Comparison of ENCODE assay signal across 15 cellular contexts in the genomic region with DNA sequence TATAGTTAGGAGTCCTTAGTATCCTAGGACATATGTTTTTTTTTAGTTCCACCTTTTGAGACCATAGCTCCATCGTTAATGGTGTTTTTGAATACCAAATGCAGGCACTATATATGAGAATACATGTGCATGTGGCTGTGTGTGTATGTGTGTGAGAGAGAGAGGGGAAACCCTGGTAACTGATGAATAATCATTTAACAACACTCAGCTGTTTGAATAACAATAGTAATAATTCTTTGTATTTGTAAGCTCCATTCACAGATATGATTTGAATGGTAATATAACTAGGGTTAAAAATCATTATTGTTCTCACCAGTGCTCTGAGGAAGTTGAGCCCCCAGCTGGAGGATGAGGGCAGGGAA.
"Had no signal": no experiment of that assay in that cellular context is flagged by ENCODE, and none has a peak within 500 bp of the region (broad histone marks: within the 10 kb centered on the region; RNA-seq: fewer than 3 reads in every experiment).

No MANE protein-coding gene starts in this region.

- H3K27ac ChIP-seq: brain microvascular endothelial cell, esophagus muscularis mucosa, gastrocnemius medialis, psoas muscle, spleen, upper lobe of left lung had no signal

- DNase-seq: activated CD4-positive, alpha-beta T cell treated with anti-CD3 and anti-CD28 coated beads for 1 hour; activated effector memory CD4-positive, alpha-beta T cell treated with Interleukin-2 at 50 U/mL for 16 hours; gastrocnemius medialis; kidney; psoas muscle; spleen; stimulated activated CD4-positive, alpha-beta T cell treated with anti-CD3 and anti-CD28 coated beads, Interleukin-1b, Interleukin-23, amount 100 ng/mL, for 48 hours; stimulated activated naive B cell treated with anti-CD40 and anti-IgM and Interleukin-4, amounts not matched to agents 10 μg/mL and 1 μg/mL and 100 μg/mL, for 72 hours; SW 1271 had no signal

- H3K4me3 Mint-ChIP-seq: activated naive CD4-positive, alpha-beta T cell treated with anti-CD3 and anti-CD28 coated beads, Interleukin-2, amount 50 U/mL, for 24 hours; nephron progenitor cell; stimulated activated naive B cell treated with anti-CD40 and anti-IgM and Interleukin-4, amounts not matched to agents 10 μg/mL and 1 μg/mL and 100 μg/mL, for 72 hours; T-helper 2 cell treated with Interferon-gamma antibody and Interleukin-4, amounts not matched to agents 5 μg/mL and 100 μg/mL, for 36 hours had no signal

- H3K9me3 Mint-ChIP-seq: activated naive CD4-positive, alpha-beta T cell treated with anti-CD3 and anti-CD28 coated beads, Interleukin-2, amount 50 U/mL, for 24 hours; nephron progenitor cell; T-helper 2 cell treated with Interferon-gamma antibody and Interleukin-4, amounts not matched to agents 5 μg/mL and 100 μg/mL, for 36 hours had no signal

- H3K36me3 ChIP-seq: brain microvascular endothelial cell, gastrocnemius medialis, spleen, upper lobe of left lung had no signal

- H3K27me3 ChIP-seq: brain microvascular endothelial cell, esophagus muscularis mucosa, gastrocnemius medialis, upper lobe of left lung had no signal

- H3K4me3 ChIP-seq: esophagus muscularis mucosa, gastrocnemius medialis, psoas muscle, spleen, upper lobe of left lung had no signal

- H3K27ac Mint-ChIP-seq: activated naive CD4-positive, alpha-beta T cell treated with anti-CD3 and anti-CD28 coated beads, Interleukin-2, amount 50 U/mL, for 24 hours; nephron progenitor cell; stimulated activated naive B cell treated with anti-CD40 and anti-IgM and Interleukin-4, amounts not matched to agents 10 μg/mL and 1 μg/mL and 100 μg/mL, for 72 hours; T-helper 2 cell treated with Interferon-gamma antibody and Interleukin-4, amounts not matched to agents 5 μg/mL and 100 μg/mL, for 36 hours had no signal

- H3K36me3 Mint-ChIP-seq: activated naive CD4-positive, alpha-beta T cell treated with anti-CD3 and anti-CD28 coated beads, Interleukin-2, amount 50 U/mL, for 24 hours; stimulated activated naive B cell treated with anti-CD40 and anti-IgM and Interleukin-4, amounts not matched to agents 10 μg/mL and 1 μg/mL and 100 μg/mL, for 72 hours had no signal

- ATAC-seq: stimulated activated naive B cell treated with anti-CD40 and anti-IgM and Interleukin-4, amounts not matched to agents 10 μg/mL and 1 μg/mL and 100 μg/mL, for 72 hours had no signal
